18 cellular contexts compared by ENCODE assay signal in the genomic region with DNA sequence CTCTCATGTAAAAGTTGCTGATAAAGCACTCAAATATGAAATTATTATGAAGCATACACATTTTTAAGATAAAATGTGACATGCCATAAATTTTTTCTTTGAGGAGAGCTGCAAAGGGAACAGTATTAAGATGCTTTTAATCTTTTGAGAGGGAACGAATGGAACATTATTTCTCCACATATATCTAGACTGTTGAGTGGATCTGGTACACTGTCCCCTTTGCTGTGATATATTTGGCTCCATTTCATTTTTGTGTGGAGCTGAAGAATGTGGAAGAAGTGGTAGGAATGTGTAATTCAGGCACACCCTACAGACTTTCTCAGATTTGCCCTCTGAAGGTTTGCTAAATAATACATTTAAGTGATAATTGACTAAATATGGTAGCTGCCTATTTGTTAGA. TPM values are rescaled to one million over a fixed set of nuclear protein-coding genes. Genes with fewer than 3 reads are reported as not detected.
DNase-seq lines count a peak whose midpoint lies in the region; ATAC-seq and TF ChIP-seq lines count a peak whose summit lies in the region.
"Had no signal": no experiment of that assay in that cellular context is flagged by ENCODE, and none has a peak within 500 bp of the region (broad histone marks: within the 10 kb centered on the region; RNA-seq: fewer than 3 reads in every experiment).

No MANE protein-coding gene starts in this region.

- H3K9me3 Mint-ChIP-seq in endodermal cell (no peaks in the 10 kb centered on the region), neural progenitor cell (no peaks in the 10 kb centered on the region)
- H3K9me3 Mint-ChIP-seq: CD14-positive monocyte; central memory CD8-positive, alpha-beta T cell; memory B cell had no signal

- 100% methylated on average over 1 of the region's 1 CpG; no CpG with 5 or more reads in 1 of the 2 experiments for WGBS in endodermal cell (ENCODE audit: insufficient coverage in 1 of 2, insufficient read length in 1 of 2), 2 experiments

- H3K27ac Mint-ChIP-seq in endodermal cell: no peak overlapping the region
- no peak overlapping the region for H3K27ac Mint-ChIP-seq in neural progenitor cell
- H3K27ac Mint-ChIP-seq: activated CD8-positive, alpha-beta T cell treated with anti-CD3 and anti-CD28 coated beads, Interleukin-2, amount 10 ng/mL, durations not matched to agents 7 days and 5 days; CD14-positive monocyte; memory B cell had no signal

- H3K27me3 ChIP-seq in endodermal cell (ENCODE audit: control insufficient read depth, insufficient read depth, low read length, poor library complexity, severe bottlenecking) (no peaks in the 10 kb centered on the region), neural progenitor cell (no peaks in the 10 kb centered on the region)

- DNase-seq in AG08395 (ENCODE audit: low spot score) (peak; percentile 53), endodermal cell (no peak), neural progenitor cell (ENCODE audit: low spot score) (no peak), GDM1 (lab: John Stamatoyannopoulos, UW) (no peak)
- no peak for DNase-seq in activated CD8-positive, alpha-beta memory T cell treated with anti-CD3 and anti-CD28 coated beads, Interleukin-2, amount 50 U/mL, for 48 hours
- DNase-seq: activated CD8-positive, alpha-beta T cell treated with anti-CD3 and anti-CD28 coated beads, Interleukin-2, amount 10 ng/mL, durations not matched to agents 7 days and 5 days; activated effector memory CD4-positive, alpha-beta T cell treated with Interleukin-2 at 50 U/mL for 16 hours; hypothalamus; NCI-H526 treated with DMSO at 0.1 percent for 48 hours; SHP77; stimulated activated CD4-positive, alpha-beta T cell treated with anti-CD3 and anti-CD28 coated beads, Interleukin-1b, Interleukin-23, amount 100 ng/mL, for 48 hours had no signal

- no peaks in the 10 kb centered on the region for H3K79me2 ChIP-seq in neural progenitor cell (ENCODE audit: low read depth)

- ATAC-seq in HG03571 (IDR thresholded peaks at IDR 0.05; ENCODE audit: unreplicated experiment): no peak
- ATAC-seq in GM21360 (IDR thresholded peaks at IDR 0.05; ENCODE audit: unreplicated experiment): no peak
- ATAC-seq: activated CD8-positive, alpha-beta T cell treated with anti-CD3 and anti-CD28 coated beads, Interleukin-2, amount 10 ng/mL, durations not matched to agents 7 days and 5 days had no signal

- no peak overlapping the region for H2AFZ ChIP-seq in neural progenitor cell (replicated peaks)

- H3K36me3 ChIP-seq in endodermal cell (ENCODE audit: control insufficient read depth, insufficient read depth, low read length) (peaks cover 12% of the 10 kb centered on the region), neural progenitor cell (no peaks in the 10 kb centered on the region)

- H3F3A ChIP-seq in neural progenitor cell (ENCODE audit: low read depth): peaks cover 14% of the 10 kb centered on the region

- peak overlapping the region; percentile 76 for H3K4me2 ChIP-seq in neural progenitor cell

- peak; percentile 19; the same call in 1 of the 2 replicates for TF ChIP-seq EP300 in Ishikawa (IDR thresholded peaks at IDR 0.05; ENCODE audit: borderline replicate concordance)

- H3K4me3 Mint-ChIP-seq in endodermal cell (no peak overlapping the region), neural progenitor cell (no peak overlapping the region)
- H3K4me3 Mint-ChIP-seq: activated CD8-positive, alpha-beta T cell treated with anti-CD3 and anti-CD28 coated beads, Interleukin-2, amount 10 ng/mL, durations not matched to agents 7 days and 5 days; CD14-positive monocyte; central memory CD8-positive, alpha-beta T cell; memory B cell had no signal

- H4K20me1 ChIP-seq in neural progenitor cell (ENCODE audit: low read depth): peaks cover 5% of the 10 kb centered on the region

- H3K9me3 ChIP-seq in endodermal cell (ENCODE audit: control insufficient read depth, low read length) (no peaks in the 10 kb centered on the region), neural progenitor cell (ENCODE audit: low read depth) (no peaks in the 10 kb centered on the region)

- H3K36me3 Mint-ChIP-seq in endodermal cell (ENCODE audit: low read depth) (peaks cover 10% of the 10 kb centered on the region), neural progenitor cell (peaks cover 2% of the 10 kb centered on the region)

- no peak overlapping the region for H3K9ac ChIP-seq in endodermal cell (ENCODE audit: extremely low read depth, low read length, poor library complexity, severe bottlenecking)
- H3K9ac ChIP-seq in neural progenitor cell: no peak overlapping the region

- H3K4me1 ChIP-seq in endodermal cell (ENCODE audit: control insufficient read depth, insufficient read depth, low read length) (peaks cover 4% of the 10 kb centered on the region), neural progenitor cell (peaks cover 39% of the 10 kb centered on the region)

- no peaks in the 10 kb centered on the region for H3K27me3 Mint-ChIP-seq in endodermal cell (ENCODE audit: insufficient read depth)
- peaks cover 2% of the 10 kb centered on the region for H3K27me3 Mint-ChIP-seq in neural progenitor cell (ENCODE audit: insufficient read depth, low read depth)
- H3K27me3 Mint-ChIP-seq: central memory CD8-positive, alpha-beta T cell; memory B cell had no signal

- no peak overlapping the region for H3K27ac ChIP-seq in endodermal cell (ENCODE audit: low read depth, low read length)
- H3K27ac ChIP-seq in neural progenitor cell: no peak overlapping the region
- H3K27ac ChIP-seq: epithelial cell of prostate had no signal

- H3K4me1 Mint-ChIP-seq in endodermal cell (peaks cover 16% of the 10 kb centered on the region), neural progenitor cell (peaks cover 35% of the 10 kb centered on the region)

- TF ChIP-seq CTCF in endodermal cell (conservative IDR thresholded peaks at IDR 0.05): peak; percentile 40
- TF ChIP-seq CTCF in neural progenitor cell (IDR thresholded peaks at IDR 0.05): no peak

- no peak for TF ChIP-seq RAD21 in Ishikawa (IDR thresholded peaks at IDR 0.05; ENCODE audit: low read depth)

- H3K4me3 ChIP-seq in endodermal cell (ENCODE audit: low read length): no peak overlapping the region
- H3K4me3 ChIP-seq in neural progenitor cell: no peak overlapping the region

TF ChIP-seq in Ishikawa, 13 proteins besides CTCF, POLR2A, EP300 and RAD21:
- no peak for TF ChIP-seq TAF1 (IDR thresholded peaks at IDR 0.05; ENCODE audit: low read depth)
- no peak for TF ChIP-seq EGR1 (IDR thresholded peaks at IDR 0.05)
- TF ChIP-seq CEBPB (IDR thresholded peaks at IDR 0.05): no peak
- TF ChIP-seq, protein P1, sequence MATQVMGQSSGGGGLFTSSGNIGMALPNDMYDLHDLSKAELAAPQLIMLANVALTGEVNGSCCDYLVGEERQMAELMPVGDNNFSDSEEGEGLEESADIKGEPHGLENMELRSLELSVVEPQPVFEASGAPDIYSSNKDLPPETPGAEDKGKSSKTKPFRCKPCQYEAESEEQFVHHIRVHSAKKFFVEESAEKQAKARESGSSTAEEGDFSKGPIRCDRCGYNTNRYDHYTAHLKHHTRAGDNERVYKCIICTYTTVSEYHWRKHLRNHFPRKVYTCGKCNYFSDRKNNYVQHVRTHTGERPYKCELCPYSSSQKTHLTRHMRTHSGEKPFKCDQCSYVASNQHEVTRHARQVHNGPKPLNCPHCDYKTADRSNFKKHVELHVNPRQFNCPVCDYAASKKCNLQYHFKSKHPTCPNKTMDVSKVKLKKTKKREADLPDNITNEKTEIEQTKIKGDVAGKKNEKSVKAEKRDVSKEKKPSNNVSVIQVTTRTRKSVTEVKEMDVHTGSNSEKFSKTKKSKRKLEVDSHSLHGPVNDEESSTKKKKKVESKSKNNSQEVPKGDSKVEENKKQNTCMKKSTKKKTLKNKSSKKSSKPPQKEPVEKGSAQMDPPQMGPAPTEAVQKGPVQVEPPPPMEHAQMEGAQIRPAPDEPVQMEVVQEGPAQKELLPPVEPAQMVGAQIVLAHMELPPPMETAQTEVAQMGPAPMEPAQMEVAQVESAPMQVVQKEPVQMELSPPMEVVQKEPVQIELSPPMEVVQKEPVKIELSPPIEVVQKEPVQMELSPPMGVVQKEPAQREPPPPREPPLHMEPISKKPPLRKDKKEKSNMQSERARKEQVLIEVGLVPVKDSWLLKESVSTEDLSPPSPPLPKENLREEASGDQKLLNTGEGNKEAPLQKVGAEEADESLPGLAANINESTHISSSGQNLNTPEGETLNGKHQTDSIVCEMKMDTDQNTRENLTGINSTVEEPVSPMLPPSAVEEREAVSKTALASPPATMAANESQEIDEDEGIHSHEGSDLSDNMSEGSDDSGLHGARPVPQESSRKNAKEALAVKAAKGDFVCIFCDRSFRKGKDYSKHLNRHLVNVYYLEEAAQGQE (IDR thresholded peaks at IDR 0.05; ENCODE audit: low read depth): no peak
- TF ChIP-seq FOXM1 (IDR thresholded peaks at IDR 0.05; ENCODE audit: borderline replicate concordance, low read depth): no peak
- TF ChIP-seq CREB1 (IDR thresholded peaks at IDR 0.05; ENCODE audit: low read depth): no peak
- TF ChIP-seq YY1 (IDR thresholded peaks at IDR 0.05; ENCODE audit: low read depth): no peak
- TF ChIP-seq TEAD4 (IDR thresholded peaks at IDR 0.05): peak; percentile 88
- TF ChIP-seq ZBTB7A (IDR thresholded peaks at IDR 0.05; ENCODE audit: low read depth): no peak
- TF ChIP-seq NFIC (IDR thresholded peaks at IDR 0.05): peak; percentile 64
- TF ChIP-seq, protein P2, sequence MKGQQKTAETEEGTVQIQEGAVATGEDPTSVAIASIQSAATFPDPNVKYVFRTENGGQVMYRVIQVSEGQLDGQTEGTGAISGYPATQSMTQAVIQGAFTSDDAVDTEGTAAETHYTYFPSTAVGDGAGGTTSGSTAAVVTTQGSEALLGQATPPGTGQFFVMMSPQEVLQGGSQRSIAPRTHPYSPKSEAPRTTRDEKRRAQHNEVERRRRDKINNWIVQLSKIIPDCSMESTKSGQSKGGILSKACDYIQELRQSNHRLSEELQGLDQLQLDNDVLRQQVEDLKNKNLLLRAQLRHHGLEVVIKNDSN (IDR thresholded peaks at IDR 0.05): no peak

RNA-seq across cellular contexts. Expression of a gene that starts 31.7 kb away (rescaled TPM):
- 100 to 1,000 TPM; 119 to 165 TPM for total RNA-seq in endodermal cell
- 60.8 TPM for polyA plus RNA-seq in endodermal cell (2013, experiment 1 of 2)
- polyA plus RNA-seq in endodermal cell (2013, experiment 2 of 2): 52.3 TPM
- 22.7 and 29.0 TPM in 2 replicates for total RNA-seq in neural progenitor cell (ENCODE audit: low replicate concordance)
